8 cellular contexts compared by ENCODE assay signal in genomic region chr2:105398522-105399206, GRCh38. TPM values are rescaled to one million over a fixed set of nuclear protein-coding genes. Genes with fewer than 3 reads are reported as not detected.
DNase-seq lines count a peak whose midpoint lies in the region; ATAC-seq, FAIRE-seq and TF ChIP-seq lines count a peak whose summit lies in the region.

TSS of gene FHL2 (minus strand) at chr2:105399051. CDS start at chr2:105386516, 12,535 bp downstream.

- H3K27ac ChIP-seq in VCaP = no peak within 1 kb of the TSS; the same call in 1 of the 2 replicates

- in situ Hi-C loops in T47D (cut with HindIII; ENCODE audit: low pct_unique_long_range_greater_than_20kb, low sequenced_read_pairs) = no loop called here

- TF ChIP-seq POLR2A in GM12891 (IDR thresholded peaks at IDR 0.05; ENCODE audit: low read depth, low read length) = no peak

- peak; percentile 97 for ATAC-seq in HG02571 (IDR thresholded peaks at IDR 0.05; ENCODE audit: unreplicated experiment)

- DNase-seq in GM12891 (ENCODE audit: insufficient read length, low spot score) = peak; percentile 79
- DNase-seq in NCI-H1092 (lab: John Stamatoyannopoulos, UW) = peak; percentile 74
- peak; percentile 58 to 82 for DNase-seq in T47D (ENCODE audit: low read depth in 1 of 2, low spot score in 1 of 2)
- peak; percentile 90 for DNase-seq in iPS-NIHi7 (ENCODE audit: extremely low spot score)
- peak; percentile 66 for DNase-seq in stimulated activated CD4-positive, alpha-beta T cell treated with anti-CD3 and anti-CD28 coated beads, Interleukin-12 subunit alpha, Interleukin-12 subunit beta, amount 100 ng/mL, for 4 hours
- DNase-seq in AML-193 (lab: John Stamatoyannopoulos, UW) = no peak

- no peak for FAIRE-seq in GM12891 (lab: Jason Lieb, UNC)

- TF ChIP-seq CTCF in VCaP (conservative IDR thresholded peaks at IDR 0.05) = peak; percentile 77

TF ChIP-seq in GM12891, 5 proteins besides CTCF, POLR2A, EP300 and RAD21:
- TF ChIP-seq POU2F2 (IDR thresholded peaks at IDR 0.05; ENCODE audit: low read depth, low read length) = no peak
- TF ChIP-seq TAF1 (IDR thresholded peaks at IDR 0.05; ENCODE audit: low read depth, low read length) = no peak
- TF ChIP-seq SPI1 (IDR thresholded peaks at IDR 0.05; ENCODE audit: low read depth, low read length) = no peak
- TF ChIP-seq POLR2AphosphoS5 (IDR thresholded peaks at IDR 0.05; ENCODE audit: low read depth, low read length) = no peak
- TF ChIP-seq PAX5 (IDR thresholded peaks at IDR 0.05; ENCODE audit: insufficient read depth, low read length, severe bottlenecking) = no peak

RNA-seq across cellular contexts. Expression of gene FHL2, which starts in this region (rescaled TPM):
- polyA plus RNA-seq in GM12891 (2012; ENCODE audit: low read depth, missing spikeins) = 2.5 TPM

Comparison
In these comparisons a context has a peak if more than half of its experiments do, and no peak if none do; other contexts are left out.
1. DNase-seq: peak in GM12891 (single experiment), NCI-H1092 (single experiment), T47D (2 of 2), iPS-NIHi7 (single experiment) and stimulated activated CD4-positive, alpha-beta T cell treated with anti-CD3 and anti-CD28 coated beads, Interleukin-12 subunit alpha, Interleukin-12 subunit beta, amount 100 ng/mL, for 4 hours (single experiment); none in AML-193 (0 of 2).